Comparison of ENCODE assay signal across 23 cellular contexts in the genomic region with DNA sequence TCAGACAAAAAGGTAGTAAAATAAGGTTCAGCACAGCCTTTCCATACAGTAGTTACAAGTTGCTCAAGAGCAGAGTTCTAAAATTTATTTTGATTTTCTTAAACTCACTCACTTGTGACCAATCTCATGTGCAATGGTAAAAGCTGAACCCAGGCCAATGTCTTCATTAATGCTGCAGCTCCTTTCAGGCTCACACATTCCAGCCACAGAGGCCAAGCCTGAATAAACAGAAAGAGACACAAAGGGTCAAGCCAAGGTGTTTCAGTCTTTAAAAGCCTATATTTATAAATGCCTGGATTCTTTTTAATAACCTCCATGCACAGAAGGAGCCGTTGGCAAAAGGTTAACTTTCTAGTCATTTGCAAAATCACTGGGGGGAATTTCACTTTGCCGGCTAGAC.
DNase-seq lines count a peak whose midpoint lies in the region; ATAC-seq and TF ChIP-seq lines count a peak whose summit lies in the region.
"Had no signal": no experiment of that assay in that cellular context is flagged by ENCODE, and none has a peak within 500 bp of the region (broad histone marks: within the 10 kb centered on the region; RNA-seq: fewer than 3 reads in every experiment).

No MANE protein-coding gene starts in this region.

- H3K23ac ChIP-seq in IMR-90 (ENCODE audit: low read depth, low read length) = no peak overlapping the region

- BruUV-seq in IMR-90 (replicated peaks; lab: Mats Ljungman, UMichigan) = no TSS peak

- no peak overlapping the region for H4K91ac ChIP-seq in IMR-90 (ENCODE audit: insufficient read depth, low read depth, low read length)

- H3K36me3 ChIP-seq in ACC112 (ENCODE audit: insufficient read depth, low read length) (no peaks in the 10 kb centered on the region), IMR-90 (ENCODE audit: control insufficient read depth, insufficient read depth, low read length) (peaks cover 2% of the 10 kb centered on the region; the same call in 1 of the 2 replicates), esophagus squamous epithelium (no peaks in the 10 kb centered on the region)
- H3K36me3 ChIP-seq: brain microvascular endothelial cell had no signal

- no peak overlapping the region for H2AK9ac ChIP-seq in IMR-90 (replicated peaks; ENCODE audit: low read depth, low read length, poor library complexity)

- no peak for TF ChIP-seq RAD21 in IMR-90 (IDR thresholded peaks at IDR 0.05; ENCODE audit: low read length)

- H3K4me1 ChIP-seq in ACC112 (ENCODE audit: control insufficient read depth, insufficient read depth, low read length, unreplicated experiment) = peaks cover 36% of the 10 kb centered on the region
- H3K4me1 ChIP-seq in IMR-90 (ENCODE audit: control insufficient read depth, insufficient read depth, low read length) = peaks cover 7% of the 10 kb centered on the region
- H3K4me1 ChIP-seq in esophagus squamous epithelium = no peaks in the 10 kb centered on the region
- H3K4me1 ChIP-seq: A549 had no signal

- H3K79me1 ChIP-seq in IMR-90 (ENCODE audit: low read depth in 1 of 2, low read length in 2 of 2) = peaks cover 0 to 6% of the 10 kb centered on the region in 2 experiments; a peak in 3 of 4 replicates

- H3K18ac ChIP-seq in IMR-90 (ENCODE audit: low read depth, low read length) = no peak overlapping the region

- H4K20me1 ChIP-seq in IMR-90 (ENCODE audit: insufficient read depth, low read length) = no peaks in the 10 kb centered on the region

- H3K9me1 ChIP-seq in IMR-90 (ENCODE audit: insufficient read depth, low read length) = 0 out of 2 replicates have a peak, but pooled peaks cover 2% of the 10 kb centered on the region

- no peaks in the 10 kb centered on the region for H3K79me2 ChIP-seq in ACC112 (ENCODE audit: control insufficient read depth, insufficient read depth, low read length, unreplicated experiment)

- H3K56ac ChIP-seq in IMR-90 (ENCODE audit: extremely low read depth, insufficient read depth, low read length) = no peak overlapping the region

- H4K8ac ChIP-seq in IMR-90 (ENCODE audit: low read depth in 2 of 2, low read length in 2 of 2) = peak overlapping the region in 1 of 2 experiments; percentile 9; a peak in 1 of 4 replicates

- no peak for TF ChIP-seq CTCF in IMR-90 (conservative IDR thresholded peaks at IDR 0.05; ENCODE audit: low read depth, low read length)
- no peak for TF ChIP-seq CTCF in choroid plexus epithelial cell (conservative IDR thresholded peaks at IDR 0.05; ENCODE audit: low read depth, low read length)
- no peak for TF ChIP-seq CTCF in esophagus squamous epithelium (IDR thresholded peaks at IDR 0.05)

- no peak overlapping the region for H2BK15ac ChIP-seq in IMR-90 (ENCODE audit: low read depth, low read length)

- H3K4ac ChIP-seq in IMR-90 (ENCODE audit: low read depth, low read length) = no peak overlapping the region

- CTCF ChIA-PET in IMR-90 (lab: Yijun Ruan, JAX) = no interaction called here

- no peak overlapping the region for H2BK120ac ChIP-seq in IMR-90 (ENCODE audit: low read depth, low read length)

- H2AFZ ChIP-seq in ACC112 (ENCODE audit: low read length, unreplicated experiment) = peak overlapping the region; percentile 34
- no peak overlapping the region for H2AFZ ChIP-seq in IMR-90 (replicated peaks; ENCODE audit: low read length, poor library complexity)

- H3K27me3 ChIP-seq in ACC112 (ENCODE audit: insufficient read depth, low read length) = no peaks in the 10 kb centered on the region
- H3K27me3 ChIP-seq in IMR-90 (ENCODE audit: control insufficient read depth, insufficient read depth, low read length) = no peaks in the 10 kb centered on the region
- no peaks in the 10 kb centered on the region for H3K27me3 ChIP-seq in esophagus squamous epithelium
- H3K27me3 ChIP-seq: brain microvascular endothelial cell, dorsolateral prefrontal cortex had no signal

- no peak overlapping the region for H4K5ac ChIP-seq in IMR-90 (ENCODE audit: low read depth, low read length)

- H3K9me3 ChIP-seq in IMR-90 (ENCODE audit: control insufficient read depth, insufficient read depth, low read length) = no peaks in the 10 kb centered on the region
- H3K9me3 ChIP-seq in esophagus squamous epithelium = no peaks in the 10 kb centered on the region
- H3K9me3 ChIP-seq: A549 had no signal

- H3K4me3 ChIP-seq in ACC112 (ENCODE audit: low read depth, low read length) = peak overlapping the region; percentile 28; the same call in 1 of the 2 replicates
- H3K4me3 ChIP-seq in IMR-90 (ENCODE audit: insufficient read depth, low read depth, low read length) = no peak overlapping the region
- no peak overlapping the region for H3K4me3 ChIP-seq in choroid plexus epithelial cell (ENCODE audit: low read depth, low read length)
- H3K4me3 ChIP-seq in esophagus squamous epithelium = no peak overlapping the region
- H3K4me3 ChIP-seq: A549, dorsolateral prefrontal cortex had no signal

- dilution Hi-C loops in IMR-90 (cut with HindIII; ENCODE audit: low sequenced_read_pairs, unreplicated experiment) = no loop called here

- no peak overlapping the region for H3K9ac ChIP-seq in IMR-90 (ENCODE audit: low read depth, low read length)

- DNase-seq in IMR-90 (peak; percentile 41), choroid plexus epithelial cell (ENCODE audit: low read depth) (peak; percentile 82), left kidney (ENCODE audit: low read depth, low spot score) (peak; percentile 12), DMS79 (lab: John Stamatoyannopoulos, UW) (no peak), esophagus squamous epithelium (lab: John Stamatoyannopoulos, UW) (no peak)
- DNase-seq: activated CD8-positive, alpha-beta T cell treated with anti-CD3 and anti-CD28 coated beads, Interleukin-2, amount 10 ng/mL, durations not matched to agents 7 days and 5 days; activated T-cell treated with anti-CD3 and anti-CD28 coated beads, Interleukin-2, amount 50 U/mL, for 48 hours; brain microvascular endothelial cell; CD4-positive, CD25-positive, alpha-beta regulatory T cell; dorsolateral prefrontal cortex; kidney; NCI-H1105 treated with DMSO at 0.1 percent for 48 hours; NCI-H2171; NCI-H82; nephron progenitor cell; PC-3 had no signal

- no peak overlapping the region for H3K14ac ChIP-seq in IMR-90 (replicated peaks; ENCODE audit: low read depth, low read length)

- TF ChIP-seq POLR2A in IMR-90 (IDR thresholded peaks at IDR 0.05; ENCODE audit: low read depth, low read length) (no peak), esophagus squamous epithelium (IDR thresholded peaks at IDR 0.05) (no peak)

- POLR2A ChIA-PET in IMR-90 (lab: Charles Lee; ENCODE audit: unreplicated experiment) = no interaction called here

- no peak overlapping the region for H2BK5ac ChIP-seq in IMR-90 (ENCODE audit: low read depth, low read length, poor library complexity, severe bottlenecking)

- H3K27ac ChIP-seq in ACC112 (ENCODE audit: low read depth, low read length) (no peak overlapping the region), IMR-90 (ENCODE audit: insufficient read depth, low read length) (no peak overlapping the region), esophagus squamous epithelium (no peak overlapping the region)
- H3K27ac ChIP-seq: A549, brain microvascular endothelial cell, dorsolateral prefrontal cortex had no signal

- no CpG with 5 or more reads among the region's 2 CpGs for WGBS in IMR-90 (ENCODE audit: extremely low coverage in 2 of 2, insufficient read length in 1 of 2), 2 experiments
- WGBS in esophagus squamous epithelium, 2 donors = 28 to 44% methylated on average over 2 of the region's 2 CpGs

- H2AK5ac ChIP-seq in IMR-90 (ENCODE audit: low read depth, low read length) = no peak overlapping the region

- no peak overlapping the region; the same call in 1 of the 2 replicates for H3K4me2 ChIP-seq in IMR-90 (ENCODE audit: low read depth, low read length)
- H3K4me2 ChIP-seq: A549 had no signal

- ATAC-seq in IMR-90 (ENCODE audit: low read depth) (peak; percentile 46), HG03460 (IDR thresholded peaks at IDR 0.05; ENCODE audit: unreplicated experiment) (no peak), HG02610 (IDR thresholded peaks at IDR 0.05; ENCODE audit: unreplicated experiment) (no peak)
- ATAC-seq: A549; activated CD8-positive, alpha-beta T cell treated with anti-CD3 and anti-CD28 coated beads, Interleukin-2, amount 10 ng/mL, durations not matched to agents 7 days and 5 days; activated naive CD4-positive, alpha-beta T cell treated with anti-CD3 and anti-CD28 coated beads, Interleukin-2, amount 50 U/mL, for 72 hours; esophagus mucosa; PC-3; stimulated activated memory B cell treated with anti-CD40 and anti-IgM and Interleukin-4, amounts not matched to agents 10 μg/mL and 1 μg/mL and 100 μg/mL, for 72 hours had no signal

- intact Hi-C loops in IMR-90 (cut with micrococcal nuclease) = no loop called here
- intact Hi-C loops in esophagus squamous epithelium (cut with DNase I) = no loop called here

- H2BK20ac ChIP-seq in IMR-90 (ENCODE audit: low read depth, low read length) = no peak overlapping the region

- in situ Hi-C loops in IMR-90 (cut with MboI; ENCODE audit: low sequenced_read_pairs) = no loop called here

TF ChIP-seq in IMR-90, 13 proteins besides CTCF, POLR2A, EP300 and RAD21:
- no peak for TF ChIP-seq MXI1 (IDR thresholded peaks at IDR 0.05; ENCODE audit: borderline replicate concordance, low read depth, low read length)

Comparison
In these comparisons a context has a peak if more than half of its experiments do, and no peak if none do; other contexts are left out.
1. DNase-seq: peak in IMR-90 (single experiment), choroid plexus epithelial cell (single experiment) and left kidney (single experiment); none in DMS79 (single experiment) and esophagus squamous epithelium (single experiment).